Comparison of ENCODE assay signal across 1 cellular context in genomic region chrX:132940727-132941162, GRCh38.
TF ChIP-seq lines count a peak whose summit lies in the region.

No MANE protein-coding gene starts in this region.

TF ChIP-seq in H1, 55 proteins besides CTCF, POLR2A, EP300 and RAD21:
- TF ChIP-seq TEAD4 (IDR thresholded peaks at IDR 0.05; ENCODE audit: low read depth, low read length) (no peak), KDM1A (IDR thresholded peaks at IDR 0.05; ENCODE audit: borderline replicate concordance, low read length) (no peak), SP4 (IDR thresholded peaks at IDR 0.05; ENCODE audit: low read length) (no peak)
- TF ChIP-seq, protein P1, sequence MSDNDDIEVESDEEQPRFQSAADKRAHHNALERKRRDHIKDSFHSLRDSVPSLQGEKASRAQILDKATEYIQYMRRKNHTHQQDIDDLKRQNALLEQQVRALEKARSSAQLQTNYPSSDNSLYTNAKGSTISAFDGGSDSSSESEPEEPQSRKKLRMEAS (IDR thresholded peaks at IDR 0.05): no peak
